Comparison of ENCODE assay signal across 10 cellular contexts in genomic region chr22:45534339-45535192, GRCh38. TPM values are rescaled to one million over a fixed set of nuclear protein-coding genes. Genes with fewer than 3 reads are reported as not detected.
A peak's percentile ranks its signal among the peaks of the same experiment; 100 is the strongest.
DNase-seq lines count a peak whose midpoint lies in the region; ATAC-seq and TF ChIP-seq lines count a peak whose summit lies in the region.
"Had no signal": no experiment of that assay in that cellular context is flagged by ENCODE, and none has a peak within 500 bp of the region (broad histone marks: within the 10 kb centered on the region; RNA-seq: fewer than 3 reads in every experiment).

No MANE protein-coding gene starts in this region.

- ATAC-seq in effector memory CD8-positive, alpha-beta T cell (replicated peaks), result no peak

- no peak overlapping the region for H3K4me3 Mint-ChIP-seq in mesothelial cell of epicardium
- H3K4me3 Mint-ChIP-seq in effector memory CD8-positive, alpha-beta T cell, result no peak overlapping the region

- WGBS in mesendoderm (ENCODE audit: extremely low coverage, insufficient coverage, low lambda C conversion rate), result no CpG with 5 or more reads among the region's 4 CpGs

- H3K23ac ChIP-seq in mesendoderm (ENCODE audit: low read length), result no peak overlapping the region

- no peak for TF ChIP-seq CTCF in 22Rv1 (IDR thresholded peaks at IDR 0.05)
- TF ChIP-seq CTCF in mesothelial cell of epicardium (IDR thresholded peaks at IDR 0.05; ENCODE audit: unreplicated experiment), result no peak
- no peak for TF ChIP-seq CTCF in coronary artery (IDR thresholded peaks at IDR 0.05)

- no peak overlapping the region for H3K4ac ChIP-seq in mesendoderm (ENCODE audit: low read depth, low read length)

- H3K27me3 Mint-ChIP-seq in mesothelial cell of epicardium (ENCODE audit: low read depth), result no peaks in the 10 kb centered on the region
- peaks cover 5 to 46% of the 10 kb centered on the region in 2 donors for H3K27me3 Mint-ChIP-seq in effector memory CD8-positive, alpha-beta T cell

- H2AK5ac ChIP-seq in mesendoderm (ENCODE audit: low read length), result no peak overlapping the region

- H3K9me3 ChIP-seq in MG63, result no peaks in the 10 kb centered on the region

- DNase-seq in MG63 (peak; percentile 26), SW480 (ENCODE audit: low spot score) (peak; percentile 30), mesothelial cell of epicardium (ENCODE audit: low spot score in 2 of 2, unreplicated experiment in 2 of 2) (no peak), mesendoderm (no peak), coronary artery (ENCODE audit: low spot score) (no peak), putamen (ENCODE audit: low spot score) (no peak)
- DNase-seq in effector memory CD8-positive, alpha-beta T cell, result no peak
- DNase-seq: activated CD8-positive, alpha-beta memory T cell treated with anti-CD3 and anti-CD28 coated beads, Interleukin-2, amount 50 U/mL, for 4 hours; effector memory CD4-positive, alpha-beta T cell had no signal

- no peak overlapping the region for H3K4me2 ChIP-seq in mesendoderm (ENCODE audit: low read length)

- no peak overlapping the region for H3K56ac ChIP-seq in mesendoderm (ENCODE audit: low read length)

- no peak overlapping the region for H3K18ac ChIP-seq in mesendoderm (ENCODE audit: low read length)

- peaks cover 11% of the 10 kb centered on the region for H3K36me3 Mint-ChIP-seq in mesothelial cell of epicardium
- H3K36me3 Mint-ChIP-seq in effector memory CD8-positive, alpha-beta T cell (ENCODE audit: insufficient read depth), result no peaks in the 10 kb centered on the region

- no peak overlapping the region for H2BK15ac ChIP-seq in mesendoderm (replicated peaks; ENCODE audit: low read depth)

- H3K27ac Mint-ChIP-seq in mesothelial cell of epicardium, result peak overlapping the region; percentile 72
- H3K27ac Mint-ChIP-seq in effector memory CD8-positive, alpha-beta T cell, result no peak overlapping the region

- H3K9me3 Mint-ChIP-seq in mesothelial cell of epicardium, result no peaks in the 10 kb centered on the region
- no peaks in the 10 kb centered on the region for H3K9me3 Mint-ChIP-seq in effector memory CD8-positive, alpha-beta T cell

- H3K4me3 ChIP-seq in MG63, result no peak overlapping the region
- no peak overlapping the region for H3K4me3 ChIP-seq in mesendoderm (ENCODE audit: low read length)
- H3K4me3 ChIP-seq in coronary artery, result no peak overlapping the region

- no peak overlapping the region for H2BK120ac ChIP-seq in mesendoderm (ENCODE audit: low read depth, low read length)

- H3K79me2 ChIP-seq in mesendoderm (ENCODE audit: control insufficient read depth, insufficient read depth, low read length), result no peaks in the 10 kb centered on the region

- H3K4me1 Mint-ChIP-seq in mesothelial cell of epicardium, result peaks cover 52% of the 10 kb centered on the region
- no peaks in the 10 kb centered on the region for H3K4me1 Mint-ChIP-seq in effector memory CD8-positive, alpha-beta T cell (ENCODE audit: low read depth in 2 of 2)

- no peak overlapping the region for H4K8ac ChIP-seq in mesendoderm (ENCODE audit: low read depth, low read length)

- H3K27ac ChIP-seq in 22Rv1 (peak overlapping the region; percentile 34), mesendoderm (ENCODE audit: low read depth, low read length) (no peak overlapping the region), coronary artery (no peak overlapping the region)

- no peak overlapping the region for H2BK5ac ChIP-seq in mesendoderm (ENCODE audit: low read length)

- no peaks in the 10 kb centered on the region for H3K27me3 ChIP-seq in MG63
- H3K27me3 ChIP-seq in mesendoderm (ENCODE audit: insufficient read depth, low read length, poor library complexity), result no peaks in the 10 kb centered on the region

- H3K9ac ChIP-seq in mesendoderm (ENCODE audit: low read length), result no peak overlapping the region

- H4K5ac ChIP-seq in mesendoderm (ENCODE audit: low read length), result no peak overlapping the region

- H3K36me3 ChIP-seq in MG63, result peaks cover 16% of the 10 kb centered on the region
- peaks cover 34% of the 10 kb centered on the region for H3K36me3 ChIP-seq in mesendoderm (ENCODE audit: control insufficient read depth, insufficient read depth, low read length)

- H3K79me1 ChIP-seq in mesendoderm (ENCODE audit: low read length), result no peaks in the 10 kb centered on the region

- no peaks in the 10 kb centered on the region for H3K4me1 ChIP-seq in mesendoderm (ENCODE audit: control insufficient read depth, low read depth, low read length)

RNA-seq across cellular contexts. Expression of gene FBLN1, which starts 31.9 kb away (rescaled TPM):
- 42.9 and 91.9 TPM in 2 replicates for total RNA-seq in MG63 (2014; rRNA removed; shearing (Covaris generic); ENCODE audit: low replicate concordance)
- total RNA-seq in mesothelial cell of epicardium, result 283 to 297 TPM (median 296 TPM) in 3 replicates
- 104 TPM for polyA plus RNA-seq in mesendoderm (2013, experiment 1 of 2)
- polyA plus RNA-seq in mesendoderm (2013, experiment 2 of 2), result 102 TPM

Comparison
In these comparisons a context has a peak if more than half of its experiments do, and no peak if none do; other contexts are left out.
1. DNase-seq: peak in MG63 (single experiment) and SW480 (single experiment); none in mesothelial cell of epicardium (0 of 2), effector memory CD8-positive, alpha-beta T cell (0 of 3), mesendoderm (single experiment), coronary artery (single experiment) and putamen (single experiment).